Comparison of ENCODE assay signal across 8 cellular contexts in genomic region chr5:57887851-57888621, GRCh38.
DNase-seq lines count a peak whose midpoint lies in the region; ATAC-seq and TF ChIP-seq lines count a peak whose summit lies in the region.

No MANE protein-coding gene starts in this region.

- ATAC-seq in GM19328 (IDR thresholded peaks at IDR 0.05; ENCODE audit: unreplicated experiment) (no peak), GM19395 (IDR thresholded peaks at IDR 0.05; ENCODE audit: unreplicated experiment) (no peak)

- H3K36me3 ChIP-seq in PC-9 (ENCODE audit: low read depth) = no peaks in the 10 kb centered on the region

- no peak overlapping the region for H3K4me3 Mint-ChIP-seq in nephron progenitor cell

- no peak for TF ChIP-seq POLR2A in erythroblast (IDR thresholded peaks at IDR 0.05; ENCODE audit: low read length)

- POLR2A ChIA-PET in AG04450 (lab: Yijun Ruan, JAX) (interaction anchor here (1.0 to 1.4 kb wide), 2 partner anchors 563 to 572 kb away, joined by 3 to 13 read pairs; partner anchors contain the start of gene PLK2), HEK293T (lab: Yijun Ruan, JAX) (interaction anchor here (0.9 kb wide), 1 partner anchor 571 kb away, joined by 4 read pairs; no protein-coding TSS in a partner anchor), PC-9 (lab: Charles Lee; ENCODE audit: unreplicated experiment) (interaction anchor here (0.5 to 1.0 kb wide), 6 partner anchors 12 to 573 kb away, joined by 3 to 13 read pairs (median 4); no protein-coding TSS in a partner anchor)

- H4K20me1 ChIP-seq in PC-9 (ENCODE audit: insufficient read depth) = no peaks in the 10 kb centered on the region

- TF ChIP-seq CTCF in AG04450 (IDR thresholded peaks at IDR 0.05; ENCODE audit: low read depth, low read length) (peak; percentile 81), PC-9 (conservative IDR thresholded peaks at IDR 0.05) (peak; percentile 58), nephron progenitor cell (IDR thresholded peaks at IDR 0.05) (peak; percentile 51)

- intact Hi-C loops in PC-9 (cut with micrococcal nuclease; ENCODE audit: unreplicated experiment) = loop anchor here (1.0 to 5.0 kb wide), 8 partner anchors 71 to 964 kb away; no protein-coding TSS in a partner anchor

- CTCF ChIA-PET in AG04450 (lab: Charles Lee) (interaction anchor here (0.6 to 2.1 kb wide), 18 partner anchors 9 to 590 kb away, joined by 3 to 28 read pairs (median 4); no protein-coding TSS in a partner anchor), HEK293T (lab: Yijun Ruan, JAX) (interaction anchor here (0.6 to 1.7 kb wide), 7 partner anchors 9 to 983 kb away, joined by 3 to 10 read pairs (median 4); partner anchors contain the start of gene PLK2), PC-9 (lab: Charles Lee) (interaction anchor here (0.5 to 1.8 kb wide), 7 partner anchors 50 to 590 kb away, joined by 3 to 14 read pairs (median 5); no protein-coding TSS in a partner anchor)

- BruUV-seq in PC-9 (replicated peaks; lab: Mats Ljungman, UMichigan) = no TSS peak

- H3K9me3 Mint-ChIP-seq in nephron progenitor cell = no peaks in the 10 kb centered on the region

- H3K9me2 ChIP-seq in PC-9 (ENCODE audit: insufficient read depth) = no peaks in the 10 kb centered on the region

- peak; percentile 24 for DNase-seq in AG04450 (ENCODE audit: low read depth, low spot score)
- DNase-seq in HEK293T (ENCODE audit: extremely low spot score) = peak; percentile 42
- DNase-seq in PC-9 = peak; percentile 58 to 64
- peak; percentile 17 to 20 for DNase-seq in erythroblast (lab: John Stamatoyannopoulos, UW)
- peak; percentile 35 for DNase-seq in nephron progenitor cell
- DNase-seq in NCI-H2227 treated with DMSO at 0.1 percent for 48 hours (lab: John Stamatoyannopoulos, UW) = no peak

- no peaks in the 10 kb centered on the region for H3K79me2 ChIP-seq in PC-9 (ENCODE audit: low read depth)

- H3F3A ChIP-seq in PC-9 (ENCODE audit: insufficient read depth, low read depth) = no peaks in the 10 kb centered on the region

- H3K27ac ChIP-seq in AG04450 (ENCODE audit: low read depth, low read length) = no peak overlapping the region
- H3K27ac ChIP-seq in PC-9 = peak overlapping the region; percentile 48

- H3K4me3 ChIP-seq in AG04450 (ENCODE audit: low read depth, low read length) = no peak overlapping the region
- no peak overlapping the region for H3K4me3 ChIP-seq in PC-9

- H3K27me3 Mint-ChIP-seq in nephron progenitor cell (ENCODE audit: low read depth, poor library complexity) = peaks cover 3% of the 10 kb centered on the region

- no peak overlapping the region for H2AFZ ChIP-seq in PC-9

- H3K27ac Mint-ChIP-seq in nephron progenitor cell = no peak overlapping the region

- no peak overlapping the region for H3K4me2 ChIP-seq in PC-9

- H3K9me3 ChIP-seq in AG04450 (ENCODE audit: control insufficient read depth, insufficient read depth, low read length) (no peaks in the 10 kb centered on the region), PC-9 (ENCODE audit: insufficient read depth, low read depth) (no peaks in the 10 kb centered on the region; the same call in 1 of the 2 replicates)

- H3K4me1 Mint-ChIP-seq in nephron progenitor cell = peaks cover 36% of the 10 kb centered on the region

- H3K27me3 ChIP-seq in AG04450 (ENCODE audit: control insufficient read depth, insufficient read depth, low read length) (no peaks in the 10 kb centered on the region), PC-9 (ENCODE audit: insufficient read depth, low read depth) (no peaks in the 10 kb centered on the region)

- peaks cover 18% of the 10 kb centered on the region for H3K4me1 ChIP-seq in PC-9 (replicated peaks; ENCODE audit: insufficient read depth)

- no peaks in the 10 kb centered on the region for H3K36me3 Mint-ChIP-seq in nephron progenitor cell (ENCODE audit: low read depth)

TF ChIP-seq in HEK293T, 16 proteins besides CTCF, POLR2A, EP300 and RAD21:
- TF ChIP-seq ELF4 (IDR thresholded peaks at IDR 0.05) = no peak
- TF ChIP-seq ZNF384 (IDR thresholded peaks at IDR 0.05) = no peak
- no peak for TF ChIP-seq LEF1 (IDR thresholded peaks at IDR 0.05; ENCODE audit: borderline replicate concordance)
- TF ChIP-seq BHLHE40 (IDR thresholded peaks at IDR 0.05; ENCODE audit: borderline replicate concordance) = no peak
- TF ChIP-seq SP1 (IDR thresholded peaks at IDR 0.05) = no peak
- no peak for TF ChIP-seq PKNOX1 (IDR thresholded peaks at IDR 0.05)
- TF ChIP-seq NFRKB (IDR thresholded peaks at IDR 0.05) = no peak
- no peak for TF ChIP-seq TARDBP (IDR thresholded peaks at IDR 0.05)
- no peak for TF ChIP-seq ARNT (IDR thresholded peaks at IDR 0.05)
- no peak for TF ChIP-seq L3MBTL2 (conservative IDR thresholded peaks at IDR 0.05)
- TF ChIP-seq FOXM1 (IDR thresholded peaks at IDR 0.05; ENCODE audit: borderline replicate concordance) = no peak
- no peak for TF ChIP-seq HDGF (IDR thresholded peaks at IDR 0.05; ENCODE audit: borderline replicate concordance)
- TF ChIP-seq SUZ12 (IDR thresholded peaks at IDR 0.05) = no peak
- no peak for TF ChIP-seq CTBP1 (IDR thresholded peaks at IDR 0.05; ENCODE audit: borderline replicate concordance)
- no peak for TF ChIP-seq FOXK2 (IDR thresholded peaks at IDR 0.05)
- no peak for TF ChIP-seq FOXA1 (IDR thresholded peaks at IDR 0.05)
TF ChIP-seq in HEK293T: peak in this region for 0.
